8 cellular contexts compared by ENCODE assay signal in the genomic region with DNA sequence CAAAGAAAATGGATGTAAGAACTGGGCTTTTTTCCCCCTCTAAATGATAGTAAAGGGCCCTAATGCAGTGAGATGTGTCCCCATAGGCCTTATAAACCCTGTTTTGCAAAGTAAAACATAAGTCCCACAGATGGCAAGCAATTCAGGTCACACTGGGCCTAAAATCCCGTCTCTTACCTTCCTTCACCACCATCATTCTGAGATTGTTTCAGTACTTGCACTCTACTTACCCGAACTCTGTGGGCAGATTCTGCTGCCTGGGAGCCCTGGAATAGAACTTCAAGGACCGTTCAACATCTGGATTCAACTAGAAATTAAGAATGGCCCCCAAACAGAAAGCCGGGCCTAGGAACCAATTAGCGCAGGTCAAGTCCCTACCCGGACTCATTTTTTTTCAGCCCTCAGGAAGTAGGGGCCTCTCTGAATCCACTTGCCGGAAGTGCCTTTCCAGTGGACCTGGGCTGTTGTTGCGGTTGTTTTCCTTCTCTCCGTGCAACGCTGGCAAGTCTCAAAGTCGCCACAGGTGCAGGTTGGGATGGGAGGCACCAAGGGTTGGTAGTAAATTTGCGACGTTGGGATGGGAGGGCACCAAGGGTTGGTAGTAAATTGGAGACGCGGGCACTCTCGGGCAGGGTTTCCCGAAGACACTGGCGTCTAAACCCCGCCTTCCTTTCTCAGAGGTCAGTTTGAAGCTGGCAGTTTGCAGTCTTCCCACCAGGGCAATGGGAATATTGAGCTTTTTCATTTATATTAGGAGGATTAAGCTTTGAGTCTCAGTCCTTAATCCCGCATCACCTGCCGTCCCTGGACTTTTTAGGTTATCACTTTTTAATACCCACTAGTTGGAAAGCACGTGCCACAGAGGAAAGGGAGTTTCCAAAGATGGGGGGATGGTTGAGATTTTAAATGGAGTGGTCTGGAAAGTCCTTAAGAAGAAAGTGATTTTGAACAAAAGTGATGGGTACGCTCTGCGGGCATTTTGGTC. TPM values are rescaled to one million over a fixed set of nuclear protein-coding genes. Genes with fewer than 3 reads are reported as not detected.
DNase-seq lines count a peak whose midpoint lies in the region; ATAC-seq, FAIRE-seq and TF ChIP-seq lines count a peak whose summit lies in the region.

A gene with protein sequence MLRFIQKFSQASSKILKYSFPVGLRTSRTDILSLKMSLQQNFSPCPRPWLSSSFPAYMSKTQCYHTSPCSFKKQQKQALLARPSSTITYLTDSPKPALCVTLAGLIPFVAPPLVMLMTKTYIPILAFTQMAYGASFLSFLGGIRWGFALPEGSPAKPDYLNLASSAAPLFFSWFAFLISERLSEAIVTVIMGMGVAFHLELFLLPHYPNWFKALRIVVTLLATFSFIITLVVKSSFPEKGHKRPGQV (plus strand): TSS at position 429 of the 985 bp plus-strand sequence. CDS start 2,888 bp downstream, outside the sequence.

- H3K9me3 Mint-ChIP-seq in activated naive CD4-positive, alpha-beta T cell treated with anti-CD3 and anti-CD28 coated beads, Interleukin-2, amount 50 U/mL, for 24 hours: no peaks in the 10 kb centered on the region

- H3K9ac ChIP-seq in SK-N-SH: peak within 1 kb of the TSS; percentile 92

- TF ChIP-seq CTCF in SK-N-SH (IDR thresholded peaks at IDR 0.05) (peak; percentile 39; the same call in 1 of the 2 replicates), suprapubic skin (IDR thresholded peaks at IDR 0.05) (peak; percentile 32 to 34)

- TF ChIP-seq POLR2A in GM12891 (IDR thresholded peaks at IDR 0.05; ENCODE audit: low read depth, low read length) (no peak; the same call in 1 of the 2 replicates), suprapubic skin (IDR thresholded peaks at IDR 0.05) (no peak)

- H3K9me3 ChIP-seq in SK-N-SH (no peaks in the 10 kb centered on the region), suprapubic skin (no peaks in the 10 kb centered on the region)

- TF ChIP-seq EP300 in SK-N-SH (IDR thresholded peaks at IDR 0.05; ENCODE audit: borderline replicate concordance in 1 of 2, low read depth in 1 of 2, low read length in 1 of 2): peak in 1 of 2 experiments; percentile 41; a peak in 1 of 4 replicates
- TF ChIP-seq EP300 in suprapubic skin (IDR thresholded peaks at IDR 0.05): no peak

- POLR2A ChIA-PET in SK-N-SH (lab: Yijun Ruan, JAX): interaction anchor here (0.6 to 2.4 kb wide), 7 partner anchors 9 to 875 kb away, joined by 3 to 20 read pairs (median 4); partner anchors contain the start of gene NASP

- no peak for ATAC-seq in HG02970 (IDR thresholded peaks at IDR 0.05; ENCODE audit: low FRiP score, unreplicated experiment)

- peaks cover 51% of the 10 kb centered on the region for H3K4me1 Mint-ChIP-seq in activated naive CD4-positive, alpha-beta T cell treated with anti-CD3 and anti-CD28 coated beads, Interleukin-2, amount 50 U/mL, for 24 hours

- peak within 1 kb of the TSS; percentile 85 for H3K4me2 ChIP-seq in SK-N-SH

- H3K79me2 ChIP-seq in SK-N-SH (ENCODE audit: insufficient read depth): peaks cover 74% of the 10 kb centered on the region

- H3K27me3 Mint-ChIP-seq in activated naive CD4-positive, alpha-beta T cell treated with anti-CD3 and anti-CD28 coated beads, Interleukin-2, amount 50 U/mL, for 24 hours: no peaks in the 10 kb centered on the region

- no peaks in the 10 kb centered on the region for H3K9me2 ChIP-seq in SK-N-SH

- no peak for TF ChIP-seq RAD21 in SK-N-SH (IDR thresholded peaks at IDR 0.05; ENCODE audit: low read length)

- peak within 1 kb of the TSS; percentile 99 for H3K27ac Mint-ChIP-seq in activated naive CD4-positive, alpha-beta T cell treated with anti-CD3 and anti-CD28 coated beads, Interleukin-2, amount 50 U/mL, for 24 hours

- H3K27ac ChIP-seq in SK-N-SH (ENCODE audit: low read depth in 2 of 2, low read length in 1 of 2): peak within 1 kb of the TSS; percentile 93 to 96
- peak within 1 kb of the TSS; percentile 98 for H3K27ac ChIP-seq in suprapubic skin

- peak; percentile 80 for FAIRE-seq in GM12891 (lab: Jason Lieb, UNC)

- CTCF ChIA-PET in SK-N-SH (lab: Yijun Ruan, JAX): no interaction called here

- H3K4me3 Mint-ChIP-seq in activated naive CD4-positive, alpha-beta T cell treated with anti-CD3 and anti-CD28 coated beads, Interleukin-2, amount 50 U/mL, for 24 hours: peak within 1 kb of the TSS; percentile 99

- DNase-seq in GM12891 (ENCODE audit: insufficient read length, low spot score) (peak; percentile 53), NCI-H1092 treated with DMSO at 0.1 percent for 48 hours (lab: John Stamatoyannopoulos, UW) (peak; percentile 97), SK-N-SH (peak; percentile 79), glomerular endothelial cell (ENCODE audit: extremely low read depth, low read depth, low spot score) (peak; percentile 85), occipital lobe (lab: John Stamatoyannopoulos, UW) (peak; percentile 71), suprapubic skin (ENCODE audit: low spot score in 2 of 2) (peak; percentile 82 to 88)

- H3K36me3 Mint-ChIP-seq in activated naive CD4-positive, alpha-beta T cell treated with anti-CD3 and anti-CD28 coated beads, Interleukin-2, amount 50 U/mL, for 24 hours: peaks cover 16% of the 10 kb centered on the region

- H3K27me3 ChIP-seq in SK-N-SH (ENCODE audit: insufficient read depth) (no peaks in the 10 kb centered on the region), suprapubic skin (no peaks in the 10 kb centered on the region)

- H3K4me1 ChIP-seq in SK-N-SH (ENCODE audit: control insufficient read depth in 1 of 2, insufficient read depth in 2 of 2, low read depth in 1 of 2, low read length in 1 of 2): peaks cover 13 to 14% of the 10 kb centered on the region in 2 experiments; a peak in 3 of 4 replicates
- H3K4me1 ChIP-seq in suprapubic skin: peaks cover 41% of the 10 kb centered on the region

- H3F3A ChIP-seq in SK-N-SH (replicated peaks; ENCODE audit: insufficient read depth): peaks cover 10% of the 10 kb centered on the region

- H3K4me3 ChIP-seq in SK-N-SH (ENCODE audit: low read depth in 2 of 2, low read length in 1 of 2) (peak within 1 kb of the TSS; percentile 71 to 95), suprapubic skin (peak within 1 kb of the TSS; percentile 91)

- peak within 1 kb of the TSS; percentile 80 for H2AFZ ChIP-seq in SK-N-SH (ENCODE audit: low read depth)

- WGBS in SK-N-SH (ENCODE audit: low lambda C conversion rate): under 1% methylated on average over 23 of the region's 24 CpGs
- 1% methylated on average over 24 of the region's 24 CpGs for WGBS in suprapubic skin

- H3K36me3 ChIP-seq in SK-N-SH (replicated peaks in 1 of 2; ENCODE audit: control insufficient read depth in 1 of 2, insufficient read depth in 2 of 2, low read length in 1 of 2): peaks cover 14% of the 10 kb centered on the region in 2 experiments
- H3K36me3 ChIP-seq in suprapubic skin: peaks cover 11% of the 10 kb centered on the region

- H4K20me1 ChIP-seq in SK-N-SH (ENCODE audit: insufficient read depth): peaks cover 16% of the 10 kb centered on the region; the same call in 1 of the 2 replicates

TF ChIP-seq in GM12891, 5 proteins besides CTCF, POLR2A, EP300 and RAD21:
- TF ChIP-seq TAF1 (IDR thresholded peaks at IDR 0.05; ENCODE audit: low read depth, low read length) (peak; percentile 95), POU2F2 (IDR thresholded peaks at IDR 0.05; ENCODE audit: low read depth, low read length) (peak; percentile 34; the same call in 1 of the 2 replicates), PAX5 (IDR thresholded peaks at IDR 0.05; ENCODE audit: insufficient read depth, low read length, severe bottlenecking) (no peak), POLR2AphosphoS5 (IDR thresholded peaks at IDR 0.05; ENCODE audit: low read depth, low read length) (peak; percentile 64; the same call in 1 of the 2 replicates), SPI1 (IDR thresholded peaks at IDR 0.05; ENCODE audit: low read depth, low read length) (no peak)

TF ChIP-seq in SK-N-SH, 30 proteins besides CTCF, POLR2A, EP300 and RAD21 (continues in another document):
- TF ChIP-seq ELF1 (IDR thresholded peaks at IDR 0.05) (peak; percentile 75), FOSL2 (IDR thresholded peaks at IDR 0.05; ENCODE audit: borderline replicate concordance, low read depth) (no peak)
- TF ChIP-seq, protein P1, sequence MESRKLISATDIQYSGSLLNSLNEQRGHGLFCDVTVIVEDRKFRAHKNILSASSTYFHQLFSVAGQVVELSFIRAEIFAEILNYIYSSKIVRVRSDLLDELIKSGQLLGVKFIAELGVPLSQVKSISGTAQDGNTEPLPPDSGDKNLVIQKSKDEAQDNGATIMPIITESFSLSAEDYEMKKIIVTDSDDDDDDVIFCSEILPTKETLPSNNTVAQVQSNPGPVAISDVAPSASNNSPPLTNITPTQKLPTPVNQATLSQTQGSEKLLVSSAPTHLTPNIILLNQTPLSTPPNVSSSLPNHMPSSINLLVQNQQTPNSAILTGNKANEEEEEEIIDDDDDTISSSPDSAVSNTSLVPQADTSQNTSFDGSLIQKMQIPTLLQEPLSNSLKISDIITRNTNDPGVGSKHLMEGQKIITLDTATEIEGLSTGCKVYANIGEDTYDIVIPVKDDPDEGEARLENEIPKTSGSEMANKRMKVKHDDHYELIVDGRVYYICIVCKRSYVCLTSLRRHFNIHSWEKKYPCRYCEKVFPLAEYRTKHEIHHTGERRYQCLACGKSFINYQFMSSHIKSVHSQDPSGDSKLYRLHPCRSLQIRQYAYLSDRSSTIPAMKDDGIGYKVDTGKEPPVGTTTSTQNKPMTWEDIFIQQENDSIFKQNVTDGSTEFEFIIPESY (IDR thresholded peaks at IDR 0.05; ENCODE audit: borderline replicate concordance, low read depth): no peak
- TF ChIP-seq, protein P2, sequence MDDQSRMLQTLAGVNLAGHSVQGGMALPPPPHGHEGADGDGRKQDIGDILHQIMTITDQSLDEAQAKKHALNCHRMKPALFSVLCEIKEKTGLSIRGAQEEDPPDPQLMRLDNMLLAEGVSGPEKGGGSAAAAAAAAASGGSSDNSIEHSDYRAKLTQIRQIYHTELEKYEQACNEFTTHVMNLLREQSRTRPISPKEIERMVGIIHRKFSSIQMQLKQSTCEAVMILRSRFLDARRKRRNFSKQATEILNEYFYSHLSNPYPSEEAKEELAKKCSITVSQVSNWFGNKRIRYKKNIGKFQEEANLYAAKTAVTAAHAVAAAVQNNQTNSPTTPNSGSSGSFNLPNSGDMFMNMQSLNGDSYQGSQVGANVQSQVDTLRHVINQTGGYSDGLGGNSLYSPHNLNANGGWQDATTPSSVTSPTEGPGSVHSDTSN (IDR thresholded peaks at IDR 0.05): no peak

RNA-seq across cellular contexts. Expression of the gene that starts here (rescaled TPM):
- polyA plus RNA-seq in GM12891 (2012; ENCODE audit: low read depth, missing spikeins): 35.4 TPM
- 46.1 and 74.0 TPM in 2 replicates for polyA plus RNA-seq in SK-N-SH (2012; rRNA removed)
- polyA plus RNA-seq in SK-N-SH (2012; cell fraction: cytosol; rRNA removed): 56.9 and 61.2 TPM in 2 replicates
- polyA plus RNA-seq in SK-N-SH (2012; cell fraction: nucleus; rRNA removed): 25.7 and 49.0 TPM in 2 replicates
- 25.8 and 34.5 TPM in 2 replicates for total RNA-seq in glomerular endothelial cell
- total RNA-seq in occipital lobe: 20.7 TPM
- 10 to 100 TPM; 13.8 to 27.7 (median 19.3) TPM for total RNA-seq in suprapubic skin
